Comparison of ENCODE assay signal across 8 cellular contexts in genomic region chr9:131733601-131734061, GRCh38. TPM values are rescaled to one million over a fixed set of nuclear protein-coding genes. Genes with fewer than 3 reads are reported as not detected.
DNase-seq lines count a peak whose midpoint lies in the region; ATAC-seq and TF ChIP-seq lines count a peak whose summit lies in the region.

No MANE protein-coding gene starts in this region.

- H3K4me3 ChIP-seq in H7 (ENCODE audit: insufficient read depth, low read depth, low read length) (no peak overlapping the region), tibial artery (no peak overlapping the region)

- H3K27ac Mint-ChIP-seq in brain, result peak overlapping the region in 4 of 5 experiments; percentile 8 to 82 (median 69)

- H3K4me1 ChIP-seq in tibial artery, result peaks cover 0 to 94% (median 67%) of the 10 kb centered on the region in 4 donors

- H3K4me1 Mint-ChIP-seq in brain, result peaks cover 88% of the 10 kb centered on the region

- DNase-seq in AG08396 (ENCODE audit: low spot score), result peak; percentile 87
- DNase-seq in H7, result peak; percentile 64
- DNase-seq in SK-N-DZ (ENCODE audit: low spot score), result peak; percentile 52
- DNase-seq in left colon, result peak; percentile 62
- peak in 1 of 2 donors; percentile 72 for DNase-seq in tibial artery

- intact Hi-C loops in left colon (cut with DNase I, micrococcal nuclease), result no loop called here
- intact Hi-C loops in tibial artery (cut with DNase I; ENCODE audit: low total_unique reads), result loop anchor here (10.0 kb wide), 1 partner anchor 59 kb away; no protein-coding TSS in a partner anchor

- peaks cover 7% of the 10 kb centered on the region for H3K36me3 Mint-ChIP-seq in brain

- peak overlapping the region; percentile 56 to 67 for H3K27ac ChIP-seq in tibial artery

- TF ChIP-seq CTCF in brain (conservative IDR thresholded peaks at IDR 0.05) (no peak), tibial artery (IDR thresholded peaks at IDR 0.05) (no peak)

- H3K9me3 ChIP-seq in tibial artery, result no peaks in the 10 kb centered on the region

- no peaks in the 10 kb centered on the region for H3K9me3 Mint-ChIP-seq in brain

- ATAC-seq in left colon (peak; percentile 37), HG02588 (IDR thresholded peaks at IDR 0.05; ENCODE audit: unreplicated experiment) (no peak), HG03135 (IDR thresholded peaks at IDR 0.05; ENCODE audit: unreplicated experiment) (no peak)

- peaks cover 3% of the 10 kb centered on the region for H3K27me3 Mint-ChIP-seq in brain

- no peaks in the 10 kb centered on the region; the same call in 1 of the 2 replicates for H3K36me3 ChIP-seq in H7 (replicated peaks; ENCODE audit: control insufficient read depth, insufficient read depth, low read length)
- no peaks in the 10 kb centered on the region for H3K36me3 ChIP-seq in tibial artery

- peak overlapping the region in 1 of 5 experiments; percentile 58 for H3K4me3 Mint-ChIP-seq in brain

- no peaks in the 10 kb centered on the region for H3K27me3 ChIP-seq in H7 (ENCODE audit: control insufficient read depth, insufficient read depth, low read length)
- no peaks in the 10 kb centered on the region for H3K27me3 ChIP-seq in tibial artery

RNA-seq across cellular contexts. Expression of gene RAPGEF1, which starts 6.2 kb away (rescaled TPM):
- 47.1 and 49.6 TPM in 2 replicates for total RNA-seq in H7 (2014; rRNA removed; shearing (Covaris generic))
- polyA plus RNA-seq in SK-N-DZ (2014; cell fraction: cytosol; rRNA removed), result 22.1 and 24.4 TPM in 2 replicates
- 14.7 and 19.5 TPM in 2 replicates for polyA plus RNA-seq in SK-N-DZ (2014; cell fraction: nucleus; rRNA removed)
- 44.2 TPM for polyA plus RNA-seq in brain (ENCODE audit: insufficient read depth, low read depth, low replicate concordance)
- 10 to 100 TPM; 61.2 to 75.0 TPM for total RNA-seq in left colon
